In the genomic region with DNA sequence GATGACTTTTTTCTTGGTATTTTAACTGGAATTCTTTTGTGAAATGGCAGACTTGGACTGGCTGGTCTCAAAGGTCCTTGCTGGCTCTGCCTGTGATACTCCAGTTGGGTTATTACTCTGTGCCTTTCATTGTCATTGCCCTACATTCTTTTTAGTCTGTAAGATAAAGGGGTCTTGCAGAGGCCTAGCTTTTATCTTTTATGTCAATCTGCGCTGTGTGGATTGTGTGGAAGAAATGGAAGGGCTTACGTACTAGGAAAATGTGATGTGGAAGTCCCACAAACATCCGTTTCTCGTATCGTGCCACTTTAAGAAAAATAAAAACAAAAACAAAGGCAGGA, we compare ENCODE assay signal across 18 cellular contexts. TPM values are rescaled to one million over a fixed set of nuclear protein-coding genes. Genes with fewer than 3 reads are reported as not detected.
A peak's percentile ranks its signal among the peaks of the same experiment; 100 is the strongest.
DNase-seq lines count a peak whose midpoint lies in the region; ATAC-seq, FAIRE-seq and TF ChIP-seq lines count a peak whose summit lies in the region.
"Had no signal": no experiment of that assay in that cellular context is flagged by ENCODE, and none has a peak within 500 bp of the region (broad histone marks: within the 10 kb centered on the region; RNA-seq: fewer than 3 reads in every experiment).

No MANE protein-coding gene starts in this region.

- no peak overlapping the region for H3K4me3 ChIP-seq in heart right ventricle
- H3K4me3 ChIP-seq in brain microvascular endothelial cell (ENCODE audit: low read depth, low read length), result no peak overlapping the region
- no peak overlapping the region for H3K4me3 ChIP-seq in mesendoderm (ENCODE audit: low read length)
- H3K4me3 ChIP-seq: coronary artery, uterus had no signal

- H4K5ac ChIP-seq in mesendoderm (ENCODE audit: low read length), result no peak overlapping the region

- no peaks in the 10 kb centered on the region for H3K79me2 ChIP-seq in mesendoderm (ENCODE audit: control insufficient read depth, insufficient read depth, low read length)

- no peak overlapping the region for H2BK120ac ChIP-seq in mesendoderm (ENCODE audit: low read depth, low read length)

- peak overlapping the region; percentile 28 for H3K18ac ChIP-seq in mesendoderm (ENCODE audit: low read length)

- H3K27ac ChIP-seq in heart right ventricle, result peak overlapping the region in 8 of 10 donors; percentile 1 to 84 (median 62)
- H3K27ac ChIP-seq in brain microvascular endothelial cell, result peak overlapping the region; percentile 73
- no peak overlapping the region for H3K27ac ChIP-seq in mesendoderm (ENCODE audit: low read depth, low read length)
- peak overlapping the region; percentile 49 for H3K27ac ChIP-seq in substantia nigra (ENCODE audit: low read depth, low read length, poor library complexity, severe bottlenecking)
- H3K27ac ChIP-seq: coronary artery, WERI-Rb-1 had no signal

- no peaks in the 10 kb centered on the region for H3K9me3 ChIP-seq in heart right ventricle
- H3K9me3 ChIP-seq: uterus had no signal

- no peaks in the 10 kb centered on the region for H3K79me1 ChIP-seq in mesendoderm (ENCODE audit: low read length)

- FAIRE-seq in HTR-8/SVneo (lab: Jason Lieb, UNC), result no peak
- FAIRE-seq: keratinocyte had no signal

- TF ChIP-seq CTCF in heart right ventricle (IDR thresholded peaks at IDR 0.05) (no peak), brain microvascular endothelial cell (IDR thresholded peaks at IDR 0.05; ENCODE audit: low read depth, low read length, missing control alignments) (no peak)

- intact Hi-C loops in heart right ventricle (cut with DNase I) (loop anchor here in 4 of 10 donors (5.0 to 10.0 kb wide), 8 partner anchors 60 to 500 kb away; a partner anchor contains a TSS), Right ventricle myocardium inferior (cut with DNase I) (loop anchor here (5.0 to 10.0 kb wide), 3 partner anchors 187 to 480 kb away; no protein-coding TSS in a partner anchor)

- H3K56ac ChIP-seq in mesendoderm (ENCODE audit: low read length), result no peak overlapping the region

- peaks cover 6 to 86% (median 62%) of the 10 kb centered on the region in 9 donors for H3K4me1 ChIP-seq in heart right ventricle
- H3K4me1 ChIP-seq in mesendoderm (ENCODE audit: control insufficient read depth, low read depth, low read length), result no peaks in the 10 kb centered on the region
- H3K4me1 ChIP-seq: uterus had no signal

- H4K8ac ChIP-seq in mesendoderm (ENCODE audit: low read depth, low read length), result no peak overlapping the region

- H3K23ac ChIP-seq in mesendoderm (ENCODE audit: low read length), result no peak overlapping the region

- no peaks in the 10 kb centered on the region for H3K36me3 ChIP-seq in heart right ventricle
- no peaks in the 10 kb centered on the region for H3K36me3 ChIP-seq in brain microvascular endothelial cell (replicated peaks)
- H3K36me3 ChIP-seq in mesendoderm (ENCODE audit: control insufficient read depth, insufficient read depth, low read length), result no peaks in the 10 kb centered on the region
- H3K36me3 ChIP-seq: uterus, WERI-Rb-1 had no signal

- WGBS in heart right ventricle, 2 donors, result 73 to 77% methylated on average over 5 of the region's 5 CpGs
- no CpG with 5 or more reads among the region's 5 CpGs for WGBS in mesendoderm (ENCODE audit: extremely low coverage, insufficient coverage, low lambda C conversion rate)

- no peak overlapping the region for H2AK5ac ChIP-seq in mesendoderm (ENCODE audit: low read length)

- H3K27me3 ChIP-seq in heart right ventricle (no peaks in the 10 kb centered on the region), brain microvascular endothelial cell (replicated peaks) (no peaks in the 10 kb centered on the region), mesendoderm (ENCODE audit: insufficient read depth, low read length, poor library complexity) (no peaks in the 10 kb centered on the region)
- H3K27me3 ChIP-seq: uterus had no signal

- no peak overlapping the region for H2BK5ac ChIP-seq in mesendoderm (ENCODE audit: low read length)

- H3K9ac ChIP-seq in mesendoderm (ENCODE audit: low read length), result no peak overlapping the region

- H2BK15ac ChIP-seq in mesendoderm (replicated peaks; ENCODE audit: low read depth), result no peak overlapping the region

- ATAC-seq in heart right ventricle (no peak), Right ventricle myocardium inferior (no peak)

- H3K4ac ChIP-seq in mesendoderm (ENCODE audit: low read depth, low read length), result no peak overlapping the region

- no peak for DNase-seq in heart right ventricle
- DNase-seq in Right ventricle myocardium inferior (ENCODE audit: missing footprints), result no peak
- DNase-seq in brain microvascular endothelial cell, result no peak
- DNase-seq in mesendoderm, result peak; percentile 52
- no peak for DNase-seq in substantia nigra (lab: John Stamatoyannopoulos, UW)
- DNase-seq in globus pallidus (ENCODE audit: low spot score), result no peak
- DNase-seq in activated gamma-delta T cell (lab: John Stamatoyannopoulos, UW), result no peak
- DNase-seq in HTR-8/SVneo (ENCODE audit: insufficient read length, low spot score), result no peak
- DNase-seq: activated effector memory CD4-positive, alpha-beta T cell treated with Interleukin-2 at 50 U/mL for 16 hours; anterior cingulate cortex; uterus; WERI-Rb-1 had no signal

- H3K4me2 ChIP-seq in mesendoderm (ENCODE audit: low read length), result no peak overlapping the region

- in situ Hi-C loops in brain microvascular endothelial cell (cut with HindIII; ENCODE audit: low pct_ligation_motif_present, low sequenced_read_pairs), result no loop called here

RNA-seq across cellular contexts. Expression of a gene that starts 8.7 kb away (rescaled TPM):
- not detected for total RNA-seq in heart right ventricle
- polyA plus RNA-seq in heart right ventricle, result not detected
- total RNA-seq in Right ventricle myocardium inferior, result not detected
- not detected for polyA plus RNA-seq in mesendoderm (2013, experiment 1 of 2)
- polyA plus RNA-seq in mesendoderm (2013, experiment 2 of 2), result not detected
- total RNA-seq: A673; activated CD8-positive, alpha-beta memory T cell treated with anti-CD3 and anti-CD28 coated beads for 36 hours; mononuclear cell; pulmonary artery endothelial cell had no signal
- polyA plus RNA-seq: keratinocyte had no signal

RNA-seq across cellular contexts. Expression of a gene that starts 24.1 kb away (rescaled TPM):
- total RNA-seq in heart right ventricle (10 to 100 TPM; 51.4 to 83.3 (median 67.1) TPM), Right ventricle myocardium inferior (78.0 TPM)
- 10 to 100 TPM; 10.5 to 13.3 TPM for polyA plus RNA-seq in heart right ventricle
- polyA plus RNA-seq in mesendoderm (2013, experiment 1 of 2), result 0.42 TPM
- polyA plus RNA-seq in mesendoderm (2013, experiment 2 of 2), result 0.56 TPM
